In the genomic region with DNA sequence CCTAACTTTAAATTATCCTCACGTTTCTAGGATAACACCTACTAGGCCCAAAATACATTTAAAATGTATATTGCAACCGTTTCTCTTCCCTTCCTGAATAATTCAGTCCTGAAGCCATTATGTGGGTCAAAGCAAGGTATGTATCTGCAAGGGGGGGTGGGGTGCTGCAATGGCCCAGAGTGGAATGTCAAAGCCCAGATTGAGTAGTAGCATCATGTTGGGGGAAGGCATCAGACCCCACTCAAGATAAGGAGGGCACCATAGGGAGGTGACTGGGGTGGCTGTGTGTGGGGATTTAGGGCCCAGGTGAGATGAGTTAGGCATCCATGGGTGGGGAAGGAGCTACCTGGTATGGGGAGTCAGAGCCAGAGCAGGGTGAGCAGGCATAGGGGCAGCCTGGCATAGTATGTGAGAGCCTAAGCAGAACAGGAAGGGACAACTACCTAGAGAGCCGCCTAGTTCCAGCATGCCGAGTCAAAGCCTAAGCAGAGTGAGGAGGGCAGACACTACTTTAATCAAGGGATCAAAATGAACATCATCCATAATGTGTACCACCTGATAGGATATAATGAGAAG, we compare ENCODE assay signal across 17 cellular contexts.
"Had no signal": no experiment of that assay in that cellular context is flagged by ENCODE, and none has a peak within 500 bp of the region (broad histone marks: within the 10 kb centered on the region; RNA-seq: fewer than 3 reads in every experiment).

No MANE protein-coding gene starts in this region.

- H3K4me3 Mint-ChIP-seq: activated CD8-positive, alpha-beta memory T cell treated with anti-CD3 and anti-CD28 coated beads, Interleukin-2, amount 10 ng/mL, durations not matched to agents 7 days and 5 days; immature natural killer cell; naive thymus-derived CD8-positive, alpha-beta T cell; T-helper 1 cell treated with Interleukin-12 subunit alpha and Interleukin-12 subunit beta and Interleukin-4 antibody, amounts not matched to agents 30 μg/mL and 1 μg/mL, for 36 hours had no signal

- H3K4me1 ChIP-seq: body of pancreas had no signal

- H3K27ac Mint-ChIP-seq: activated CD8-positive, alpha-beta memory T cell treated with anti-CD3 and anti-CD28 coated beads, Interleukin-2, amount 10 ng/mL, durations not matched to agents 7 days and 5 days; T-helper 1 cell treated with Interleukin-12 subunit alpha and Interleukin-12 subunit beta and Interleukin-4 antibody, amounts not matched to agents 30 μg/mL and 1 μg/mL, for 36 hours had no signal

- H3K36me3 ChIP-seq: transverse colon had no signal

- H3K9me3 ChIP-seq: body of pancreas, transverse colon had no signal

- H3K4me3 ChIP-seq: body of pancreas, lung, transverse colon had no signal

- FAIRE-seq: small intestine had no signal

- H3K9me3 Mint-ChIP-seq: immature natural killer cell; naive thymus-derived CD8-positive, alpha-beta T cell; T-helper 1 cell treated with Interleukin-12 subunit alpha and Interleukin-12 subunit beta and Interleukin-4 antibody, amounts not matched to agents 30 μg/mL and 1 μg/mL, for 36 hours had no signal

- H3K27ac ChIP-seq: body of pancreas, transverse colon had no signal

- ATAC-seq: activated CD8-positive, alpha-beta memory T cell treated with anti-CD3 and anti-CD28 coated beads, Interleukin-2, amount 10 ng/mL, durations not matched to agents 7 days and 5 days; body of pancreas; left cardiac atrium; SK-N-SH treated with all-trans-retinoic acid at 6 μM for 48 hours had no signal

- DNase-seq: activated CD4-positive, CD25-positive, alpha-beta regulatory T cell; activated CD8-positive, alpha-beta memory T cell treated with anti-CD3 and anti-CD28 coated beads, Interleukin-2, amount 10 ng/mL, durations not matched to agents 7 days and 5 days; activated naive CD4-positive, alpha-beta T cell treated with Interleukin-2 at 50 U/mL for 16 hours; activated T-cell treated with anti-CD3 and anti-CD28 coated beads, Interleukin-2, amount 50 U/mL, for 48 hours; body of pancreas; cerebellar nuclear complex; glutamatergic neuron; immature natural killer cell; left cardiac atrium; naive thymus-derived CD8-positive, alpha-beta T cell; nucleus accumbens; right cardiac atrium; small intestine; transverse colon had no signal

- H3K27me3 ChIP-seq: body of pancreas, transverse colon had no signal

- H3K27me3 Mint-ChIP-seq: activated CD8-positive, alpha-beta memory T cell treated with anti-CD3 and anti-CD28 coated beads, Interleukin-2, amount 10 ng/mL, durations not matched to agents 7 days and 5 days; naive thymus-derived CD8-positive, alpha-beta T cell had no signal
